In genomic region chr10:102267748-102268147, GRCh38 we compare ENCODE assay signal across 13 cellular contexts. TPM values are rescaled to one million over a fixed set of nuclear protein-coding genes. Genes with fewer than 3 reads are reported as not detected.
A peak's percentile ranks its signal among the peaks of the same experiment; 100 is the strongest.
DNase-seq lines count a peak whose midpoint lies in the region; ATAC-seq and TF ChIP-seq lines count a peak whose summit lies in the region.
"Had no signal": no experiment of that assay in that cellular context is flagged by ENCODE, and none has a peak within 500 bp of the region (broad histone marks: within the 10 kb centered on the region; RNA-seq: fewer than 3 reads in every experiment).

No MANE protein-coding gene starts in this region.

- H3K27me3 Mint-ChIP-seq in CD4-positive, CD25-positive, alpha-beta regulatory T cell: no peaks in the 10 kb centered on the region
- no peaks in the 10 kb centered on the region for H3K27me3 Mint-ChIP-seq in central memory CD8-positive, alpha-beta T cell
- H3K27me3 Mint-ChIP-seq in nephron (ENCODE audit: low read depth): no peaks in the 10 kb centered on the region

- H3K27me3 ChIP-seq in CD4-positive, CD25-positive, alpha-beta regulatory T cell (ENCODE audit: control insufficient read depth, insufficient read depth, low read length): no peaks in the 10 kb centered on the region
- H3K27me3 ChIP-seq: right lobe of liver had no signal

- DNase-seq in CD4-positive, CD25-positive, alpha-beta regulatory T cell: no peak
- peak; percentile 69 for DNase-seq in M059J (ENCODE audit: low read depth)
- no peak for DNase-seq in central memory CD8-positive, alpha-beta T cell (ENCODE audit: low spot score in 2 of 2)
- DNase-seq in DMS114 treated with DMSO at 0.1 percent for 48 hours (lab: John Stamatoyannopoulos, UW; ENCODE audit: unreplicated experiment): no peak
- no peak for DNase-seq in middle frontal gyrus (ENCODE audit: extremely low spot score, low spot score)
- DNase-seq: lower lobe of right lung, right lobe of liver had no signal

- H3K36me3 Mint-ChIP-seq in CD4-positive, CD25-positive, alpha-beta regulatory T cell: peaks cover 22% of the 10 kb centered on the region
- H3K36me3 Mint-ChIP-seq in central memory CD8-positive, alpha-beta T cell (ENCODE audit: insufficient read depth): peaks cover 10% of the 10 kb centered on the region
- H3K36me3 Mint-ChIP-seq in nephron (ENCODE audit: low read depth): peaks cover 37% of the 10 kb centered on the region

- H3K4me1 Mint-ChIP-seq in CD4-positive, CD25-positive, alpha-beta regulatory T cell: peaks cover 45 to 77% (median 48%) of the 10 kb centered on the region in 4 donors
- H3K4me1 Mint-ChIP-seq in central memory CD8-positive, alpha-beta T cell: peaks cover 62% of the 10 kb centered on the region
- H3K4me1 Mint-ChIP-seq in nephron: peaks cover 54% of the 10 kb centered on the region

- no peaks in the 10 kb centered on the region for H3K9me3 Mint-ChIP-seq in CD4-positive, CD25-positive, alpha-beta regulatory T cell
- no peaks in the 10 kb centered on the region for H3K9me3 Mint-ChIP-seq in central memory CD8-positive, alpha-beta T cell
- H3K9me3 Mint-ChIP-seq in nephron: no peaks in the 10 kb centered on the region

- H3K36me3 ChIP-seq in CD4-positive, CD25-positive, alpha-beta regulatory T cell (ENCODE audit: control insufficient read depth, insufficient read depth, low read length): peaks cover 32% of the 10 kb centered on the region

- H3K27ac Mint-ChIP-seq in CD4-positive, CD25-positive, alpha-beta regulatory T cell: peak overlapping the region; percentile 47 to 76 (median 59)
- peak overlapping the region; percentile 19 for H3K27ac Mint-ChIP-seq in central memory CD8-positive, alpha-beta T cell (ENCODE audit: low read depth)
- peak overlapping the region; percentile 4 to 88 (median 58) for H3K27ac Mint-ChIP-seq in nephron

- ATAC-seq in CD4-positive, CD25-positive, alpha-beta regulatory T cell (ENCODE audit: low read depth in 2 of 2): no peak
- ATAC-seq in central memory CD8-positive, alpha-beta T cell (replicated peaks; ENCODE audit: extremely low read depth, poor library complexity, severe bottlenecking): no peak
- ATAC-seq in HG02870 (IDR thresholded peaks at IDR 0.05; ENCODE audit: unreplicated experiment) (no peak), HG02973 (IDR thresholded peaks at IDR 0.05; ENCODE audit: unreplicated experiment) (no peak)
- ATAC-seq: right lobe of liver had no signal

- no peak overlapping the region for H3K4me3 ChIP-seq in CD4-positive, CD25-positive, alpha-beta regulatory T cell (ENCODE audit: low read depth, low read length)
- H3K4me3 ChIP-seq: lower lobe of right lung, right lobe of liver had no signal

- no peak overlapping the region for H3K27ac ChIP-seq in CD4-positive, CD25-positive, alpha-beta regulatory T cell (ENCODE audit: insufficient read depth, low read length, poor library complexity, severe bottlenecking)
- H3K27ac ChIP-seq: lower lobe of right lung, right lobe of liver had no signal

- peaks cover 9% of the 10 kb centered on the region for H3K4me1 ChIP-seq in CD4-positive, CD25-positive, alpha-beta regulatory T cell (ENCODE audit: control insufficient read depth, insufficient read depth, low read length, poor library complexity, severe bottlenecking)

- no peak for TF ChIP-seq CTCF in nephron (IDR thresholded peaks at IDR 0.05; ENCODE audit: unreplicated experiment in 3 of 3)

- H3K9me3 ChIP-seq in CD4-positive, CD25-positive, alpha-beta regulatory T cell (ENCODE audit: control insufficient read depth in 2 of 2, low read length in 2 of 2): no peaks in the 10 kb centered on the region
- H3K9me3 ChIP-seq: lower lobe of right lung, right lobe of liver had no signal

- H3K4me3 Mint-ChIP-seq in CD4-positive, CD25-positive, alpha-beta regulatory T cell: no peak overlapping the region
- no peak overlapping the region for H3K4me3 Mint-ChIP-seq in central memory CD8-positive, alpha-beta T cell
- no peak overlapping the region for H3K4me3 Mint-ChIP-seq in nephron

RNA-seq across cellular contexts. Expression of gene GBF1, which starts 22.4 kb away (rescaled TPM):
- total RNA-seq in CD4-positive, CD25-positive, alpha-beta regulatory T cell: 45.6 TPM
- 10 to 100 TPM in 1 of 4 donors, 1 to 10 TPM in 3; 8.8 to 10.1 (median 9.9) TPM for polyA plus RNA-seq in CD4-positive, CD25-positive, alpha-beta regulatory T cell
- total RNA-seq in M059J (2014; rRNA removed; shearing (Covaris generic)): 34.4 and 54.7 TPM in 2 replicates

RNA-seq across cellular contexts. Expression of gene PITX3, which starts 26.4 kb away (rescaled TPM):
- total RNA-seq in CD4-positive, CD25-positive, alpha-beta regulatory T cell: not detected
- not detected for polyA plus RNA-seq in CD4-positive, CD25-positive, alpha-beta regulatory T cell
- total RNA-seq in M059J (2014; rRNA removed; shearing (Covaris generic)): not detected in 2 replicates
- total RNA-seq: Daoy; H4; lower lobe of right lung; right lobe of liver; T-helper 2 cell treated with Interferon-gamma antibody and Interleukin-4, amounts not matched to agents 100 ng/mL and 5 ng/mL, for 36 hours had no signal

RNA-seq across cellular contexts. Expression of gene ELOVL3, which starts 41.6 kb away (rescaled TPM):
- total RNA-seq in CD4-positive, CD25-positive, alpha-beta regulatory T cell: not detected
- polyA plus RNA-seq in CD4-positive, CD25-positive, alpha-beta regulatory T cell: under 1 TPM in 1 of 4 donors, not detected in 3; 0.16 TPM
- 0.17 and 0.27 TPM in 2 replicates for total RNA-seq in M059J (2014; rRNA removed; shearing (Covaris generic))
- total RNA-seq: H4; right lobe of liver; T-helper 2 cell treated with Interferon-gamma antibody and Interleukin-4, amounts not matched to agents 100 ng/mL and 5 ng/mL, for 36 hours had no signal
